ENCODE assay signal across 8 cellular contexts in the genomic region with DNA sequence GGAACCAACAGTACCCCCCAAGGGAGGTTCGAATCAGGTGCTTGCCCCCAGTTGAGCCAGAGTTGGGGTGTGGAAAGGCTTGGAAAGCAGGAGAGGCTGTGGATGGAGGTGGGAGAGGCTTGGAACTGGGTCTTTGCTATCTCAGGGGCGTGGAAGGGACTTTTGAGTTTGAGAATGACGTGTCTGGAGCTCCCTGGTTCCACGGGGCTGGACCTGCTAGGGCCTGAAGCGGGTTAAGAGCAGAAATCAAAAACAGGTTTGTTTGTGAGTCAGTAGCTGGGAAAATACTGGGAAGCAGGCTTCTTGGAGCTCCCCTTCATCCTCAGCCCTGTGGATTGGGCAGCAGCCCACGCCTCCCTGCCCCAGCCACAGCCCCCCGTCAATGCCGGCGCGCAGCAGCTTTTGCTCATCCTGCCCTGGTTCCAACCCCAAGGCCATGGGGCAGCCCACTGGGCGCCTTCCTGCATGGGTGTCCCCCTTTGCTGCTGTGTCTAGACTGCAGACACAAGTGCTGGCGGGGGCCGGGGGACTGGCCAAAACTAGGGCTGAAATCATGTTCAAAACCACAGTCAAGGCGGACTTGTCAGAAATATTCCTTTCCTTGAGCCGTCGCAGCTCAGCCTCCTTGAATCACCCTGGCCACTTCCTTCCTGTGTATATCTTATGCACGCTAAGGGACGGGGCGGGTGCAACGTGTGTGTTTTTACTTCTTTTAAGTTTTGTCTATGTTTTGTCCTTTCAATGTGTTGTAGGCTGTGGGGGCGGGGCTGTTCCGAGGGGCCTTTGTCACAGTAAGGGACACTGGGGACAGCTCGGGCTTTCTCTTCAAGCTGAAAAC.
DNase-seq lines count a peak whose midpoint lies in the region; ATAC-seq and TF ChIP-seq lines count a peak whose summit lies in the region.

No MANE protein-coding gene starts in this region.

- H3K27me3 ChIP-seq in HCT116 (ENCODE audit: insufficient read depth, low read length) (no peaks in the 10 kb centered on the region), gastroesophageal sphincter (no peaks in the 10 kb centered on the region), smooth muscle cell (ENCODE audit: low read depth) (no peaks in the 10 kb centered on the region)

- H3K27ac ChIP-seq in HCT116 (ENCODE audit: low read depth, low read length) (no peak overlapping the region), gastroesophageal sphincter (peak overlapping the region in 3 of 4 donors; percentile 64 to 77 (median 75)), smooth muscle cell (ENCODE audit: low read depth) (peak overlapping the region; percentile 99)

- DNase-seq in ELR (ENCODE audit: low read depth) (peak; percentile 94), HCT116 (ENCODE audit: low read depth, low spot score) (no peak), smooth muscle cell (lab: John Stamatoyannopoulos, UW; ENCODE audit: unreplicated experiment) (no peak), D341Med (ENCODE audit: low spot score) (no peak), Calu3 (no peak)
- DNase-seq in NK-92 treated with Interleukin-12 subunit alpha and Interleukin-12 subunit beta, amount 100 ng/mL, for 24 hours (lab: John Stamatoyannopoulos, UW): peak; percentile 95
- DNase-seq in activated T-cell treated with anti-CD3 and anti-CD28 coated beads, Interleukin-2, amount 50 U/mL, for 4 hours: peak; percentile 76

- no peaks in the 10 kb centered on the region for H3K27me3 Mint-ChIP-seq in activated T-cell treated with anti-CD3 and anti-CD28 coated beads, Interleukin-2, amount 50 U/mL, for 4 hours (ENCODE audit: low read depth)
- no peaks in the 10 kb centered on the region for H3K27me3 Mint-ChIP-seq in Calu3 (ENCODE audit: unreplicated experiment)

- no peak overlapping the region for H3K9ac ChIP-seq in HCT116 (ENCODE audit: low read length)
- peak overlapping the region; percentile 96 for H3K9ac ChIP-seq in smooth muscle cell (ENCODE audit: low read depth)

- H3K79me2 ChIP-seq in HCT116 (ENCODE audit: insufficient read depth, low read length): no peaks in the 10 kb centered on the region
- H3K79me2 ChIP-seq in smooth muscle cell (ENCODE audit: low read depth): no peaks in the 10 kb centered on the region

- H3K4me3 ChIP-seq in HCT116 (replicated peaks in 1 of 2; ENCODE audit: low read depth in 1 of 2, low read length in 2 of 2) (no peak overlapping the region), gastroesophageal sphincter (peak overlapping the region in 1 of 2 donors; percentile 12), smooth muscle cell (peak overlapping the region; percentile 19)

- no peak for TF ChIP-seq EP300 in gastroesophageal sphincter (IDR thresholded peaks at IDR 0.05)

- RAD21 ChIA-PET in HCT116 (lab: Charles Lee; ENCODE audit: low non-redundant PET in 1 of 2, low total read pairs in 2 of 2, uncharacterized antibody in 2 of 2, unreplicated experiment in 2 of 2): interaction anchor here (0.7 to 2.0 kb wide), 5 partner anchors 54 to 306 kb away, joined by 3 to 8 read pairs (median 3); no protein-coding TSS in a partner anchor

- H3K27ac Mint-ChIP-seq in Calu3 (ENCODE audit: unreplicated experiment): no peak overlapping the region

- no peaks in the 10 kb centered on the region for H3K9me2 ChIP-seq in HCT116 (ENCODE audit: insufficient read depth)

- H3K4me1 ChIP-seq in HCT116 (ENCODE audit: control insufficient read depth in 1 of 2, insufficient read depth in 2 of 2, low read length in 2 of 2) (peaks cover 5 to 13% of the 10 kb centered on the region in 2 experiments), gastroesophageal sphincter (peaks cover 0 to 25% (median 17%) of the 10 kb centered on the region in 3 donors), smooth muscle cell (ENCODE audit: low read depth) (no peaks in the 10 kb centered on the region)

- 48 to 59% methylated on average over 10 to 16 of the region's 23 CpGs for WGBS in gastroesophageal sphincter (ENCODE audit: low coverage in 1 of 2), 2 donors
- WGBS in smooth muscle cell (ENCODE audit: low lambda C conversion rate): 43% methylated on average over 23 of the region's 23 CpGs

- H3K4me2 ChIP-seq in HCT116 (ENCODE audit: low read length): peak overlapping the region; percentile 50
- peak overlapping the region; percentile 80 for H3K4me2 ChIP-seq in smooth muscle cell

- peak overlapping the region; percentile 84 for H3K4me3 Mint-ChIP-seq in activated T-cell treated with anti-CD3 and anti-CD28 coated beads, Interleukin-2, amount 50 U/mL, for 4 hours
- no peak overlapping the region for H3K4me3 Mint-ChIP-seq in Calu3 (ENCODE audit: low read depth, unreplicated experiment)

- H3K36me3 Mint-ChIP-seq in activated T-cell treated with anti-CD3 and anti-CD28 coated beads, Interleukin-2, amount 50 U/mL, for 4 hours (ENCODE audit: insufficient read depth): no peaks in the 10 kb centered on the region
- H3K36me3 Mint-ChIP-seq in Calu3 (ENCODE audit: insufficient read depth, unreplicated experiment): no peaks in the 10 kb centered on the region

- BruUV-seq in HCT116 (replicated peaks; lab: Mats Ljungman, UMichigan): no TSS peak
- BruUV-seq in Calu3 (replicated peaks; lab: Mats Ljungman, UMichigan): no TSS peak

- CTCF ChIA-PET in HCT116 (lab: Charles Lee): interaction anchor here (0.6 to 2.5 kb wide), 18 partner anchors 8 to 540 kb away, joined by 3 to 21 read pairs (median 5); partner anchors contain the start of gene KLF13
- CTCF ChIA-PET in Calu3 (lab: Charles Lee): interaction anchor here (1.0 to 1.4 kb wide), 2 partner anchors 54 to 220 kb away, joined by 3 to 6 read pairs; no protein-coding TSS in a partner anchor

- TF ChIP-seq POLR2A in HCT116 (IDR thresholded peaks at IDR 0.05; ENCODE audit: borderline replicate concordance, extremely low read depth, insufficient read depth, insufficient read length) (no peak), gastroesophageal sphincter (IDR thresholded peaks at IDR 0.05) (no peak)

- no peaks in the 10 kb centered on the region for H3K9me3 Mint-ChIP-seq in activated T-cell treated with anti-CD3 and anti-CD28 coated beads, Interleukin-2, amount 50 U/mL, for 4 hours
- no peaks in the 10 kb centered on the region for H3K9me3 Mint-ChIP-seq in Calu3 (ENCODE audit: low read depth, unreplicated experiment)

- no peaks in the 10 kb centered on the region for H3K36me3 ChIP-seq in HCT116 (ENCODE audit: control insufficient read depth in 1 of 2, insufficient read depth in 2 of 2, low read length in 2 of 2)
- no peaks in the 10 kb centered on the region for H3K36me3 ChIP-seq in gastroesophageal sphincter
- H3K36me3 ChIP-seq in smooth muscle cell (ENCODE audit: low read depth): no peaks in the 10 kb centered on the region

- TF ChIP-seq CTCF in HCT116 (IDR thresholded peaks at IDR 0.05 in 2 of 3, conservative IDR thresholded peaks at IDR 0.05 in 1 of 3; ENCODE audit: borderline replicate concordance in 1 of 3, insufficient read depth in 1 of 3, low read depth in 2 of 3, low read length in 2 of 3) (no peak), gastroesophageal sphincter (IDR thresholded peaks at IDR 0.05) (no peak), smooth muscle cell (IDR thresholded peaks at IDR 0.05; ENCODE audit: borderline replicate concordance, insufficient read depth, poor library complexity, severe bottlenecking) (no peak), Calu3 (IDR thresholded peaks at IDR 0.05; ENCODE audit: unreplicated experiment) (no peak)

- POLR2A ChIA-PET in HCT116 (lab: Charles Lee): interaction anchor here (1.0 to 1.2 kb wide), 2 partner anchors 106 to 219 kb away, joined by 3 read pairs; no protein-coding TSS in a partner anchor

- H3F3A ChIP-seq in smooth muscle cell (ENCODE audit: low read depth): peaks cover 3% of the 10 kb centered on the region

- H4K20me1 ChIP-seq in HCT116 (ENCODE audit: insufficient read depth) (no peaks in the 10 kb centered on the region), smooth muscle cell (ENCODE audit: low read depth) (no peaks in the 10 kb centered on the region)

- H3K4me1 Mint-ChIP-seq in activated T-cell treated with anti-CD3 and anti-CD28 coated beads, Interleukin-2, amount 50 U/mL, for 4 hours (ENCODE audit: low read depth): peaks cover 77% of the 10 kb centered on the region
- no peaks in the 10 kb centered on the region for H3K4me1 Mint-ChIP-seq in Calu3 (ENCODE audit: low read depth, unreplicated experiment)

- TF ChIP-seq RAD21 in HCT116 (IDR thresholded peaks at IDR 0.05; ENCODE audit: low read depth): no peak

- H2AFZ ChIP-seq in HCT116 (ENCODE audit: low read depth, low read length, poor library complexity, severe bottlenecking) (peak overlapping the region; percentile 85), smooth muscle cell (ENCODE audit: low read depth) (no peak overlapping the region)

- intact Hi-C loops in HCT116 (cut with micrococcal nuclease) (loop anchor here (10.0 kb wide), 1 partner anchor 220 kb away; no protein-coding TSS in a partner anchor), Calu3 (cut with micrococcal nuclease; ENCODE audit: unreplicated experiment) (loop anchor here (5.0 kb wide), 1 partner anchor 217 kb away; no protein-coding TSS in a partner anchor)

- peak; percentile 27 for ATAC-seq in HCT116
- ATAC-seq in activated T-cell treated with anti-CD3 and anti-CD28 coated beads, Interleukin-2, amount 50 U/mL, for 4 hours: peak; percentile 62 to 66
- peak; percentile 25 for ATAC-seq in gastroesophageal sphincter

- H3K9me3 ChIP-seq in HCT116 (ENCODE audit: control insufficient read depth in 1 of 2, insufficient read depth in 1 of 2, low read depth in 1 of 2, low read length in 2 of 2): no peaks in the 10 kb centered on the region
- H3K9me3 ChIP-seq in gastroesophageal sphincter: no peaks in the 10 kb centered on the region
- H3K9me3 ChIP-seq in smooth muscle cell (replicated peaks; ENCODE audit: low read depth): no peaks in the 10 kb centered on the region

TF ChIP-seq in HCT116, 20 proteins besides CTCF, POLR2A, EP300 and RAD21 (continues in another document):
- TF ChIP-seq JUND (IDR thresholded peaks at IDR 0.05) (no peak), YY1 (IDR thresholded peaks at IDR 0.05; ENCODE audit: extremely low read depth, insufficient replicate concordance, low read depth, low read length) (no peak), CEBPB (IDR thresholded peaks at IDR 0.05; ENCODE audit: low read depth) (no peak), CBX3 (IDR thresholded peaks at IDR 0.05; ENCODE audit: low read depth) (no peak), EZH2phosphoT487 (IDR thresholded peaks at IDR 0.05; ENCODE audit: borderline replicate concordance) (no peak), ZFX (IDR thresholded peaks at IDR 0.05) (no peak), SRF (IDR thresholded peaks at IDR 0.05; ENCODE audit: low read depth) (no peak), SIN3A (IDR thresholded peaks at IDR 0.05; ENCODE audit: low read depth) (no peak), ATF3 (IDR thresholded peaks at IDR 0.05) (no peak)

Comparison
In these comparisons a context has a peak if more than half of its experiments do, and no peak if none do; other contexts are left out.
1. DNase-seq: peak in ELR (single experiment), NK-92 treated with Interleukin-12 subunit alpha and Interleukin-12 subunit beta, amount 100 ng/mL, for 24 hours (single experiment) and activated T-cell treated with anti-CD3 and anti-CD28 coated beads, Interleukin-2, amount 50 U/mL, for 4 hours (single experiment); none in HCT116 (single experiment), smooth muscle cell (single experiment), D341Med (single experiment) and Calu3 (single experiment).
2. Peak in every context shown above with its lines, with median percentiles within 50 percentile points of each other: ATAC-seq.